ENCODE assay signal across 21 cellular contexts in the genomic region with DNA sequence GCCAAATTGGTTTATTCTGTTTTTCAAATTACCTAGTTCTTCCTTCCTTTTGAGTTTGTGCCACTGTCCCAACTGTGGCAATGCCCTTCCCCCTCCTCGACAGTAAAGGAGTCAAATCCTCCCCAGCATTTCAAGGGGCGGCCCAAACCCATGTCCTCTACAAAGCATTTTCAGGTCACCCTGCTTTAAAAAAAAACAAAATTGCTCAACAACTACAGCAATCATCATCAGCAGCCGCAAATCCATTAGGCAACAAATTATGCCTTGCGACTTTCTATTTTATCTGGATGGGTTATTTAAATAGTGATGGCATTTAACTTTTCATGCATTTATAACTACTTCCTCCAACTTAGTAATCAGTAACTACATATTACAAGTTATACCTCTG. TPM values are rescaled to one million over a fixed set of nuclear protein-coding genes. Genes with fewer than 3 reads are reported as not detected.
A peak's percentile ranks its signal among the peaks of the same experiment; 100 is the strongest.
DNase-seq lines count a peak whose midpoint lies in the region; ATAC-seq and TF ChIP-seq lines count a peak whose summit lies in the region.
"Had no signal": no experiment of that assay in that cellular context is flagged by ENCODE, and none has a peak within 500 bp of the region (broad histone marks: within the 10 kb centered on the region; RNA-seq: fewer than 3 reads in every experiment).

No MANE protein-coding gene starts in this region.

- intact Hi-C loops in natural killer cell (cut with micrococcal nuclease) = no loop called here

- H3K36me3 Mint-ChIP-seq in natural killer cell treated with Interleukin-12 subunit alpha and Interleukin-12 subunit beta and Interleukin-15 and Interleukin-18, amount 100 ng/mL, for 72 hours = no peaks in the 10 kb centered on the region
- H3K36me3 Mint-ChIP-seq in natural killer cell (no peaks in the 10 kb centered on the region), mesothelial cell of epicardium (no peaks in the 10 kb centered on the region)
- H3K36me3 Mint-ChIP-seq: immature natural killer cell, naive B cell had no signal

- no peak for DNase-seq in natural killer cell treated with Interleukin-12 subunit alpha and Interleukin-12 subunit beta and Interleukin-15 and Interleukin-18, amount 100 ng/mL, for 72 hours (ENCODE audit: low spot score)
- DNase-seq in natural killer cell (no peak), caudate nucleus (lab: John Stamatoyannopoulos, UW) (no peak), mesothelial cell of epicardium (ENCODE audit: low spot score in 2 of 2, unreplicated experiment in 2 of 2) (no peak), COLO829 (ENCODE audit: low spot score) (no peak)
- no peak for DNase-seq in activated CD4-positive, CD25-positive, alpha-beta regulatory T cell treated with anti-CD3 and anti-CD28 coated beads, Interleukin-2, amount 50 U/mL, for 72 hours
- no peak for DNase-seq in effector CD4-positive, alpha-beta T cell
- DNase-seq: activated gamma-delta T cell treated with Interleukin-2 at 50 U/mL for 16 hours; activated T-cell treated with anti-CD3 and anti-CD28 coated beads for 4 hours; amniotic stem cell; endodermal cell; immature natural killer cell; naive B cell; NCI-H146; NCI-H2171 treated with DMSO at 0.1 percent for 48 hours; NCI-H748 treated with DMSO at 0.1 percent for 48 hours; stimulated activated CD4-positive, alpha-beta T cell treated with anti-CD3 and anti-CD28 coated beads, Interleukin-2, amount 100 ng/mL, for 48 hours; stimulated activated naive CD8-positive, alpha-beta T cell treated with anti-CD3 and anti-CD28 coated beads, Interleukin-15, amount 100 ng/mL, for 72 hours had no signal

- peaks cover 0 to 5% of the 10 kb centered on the region in 2 donors for H3K4me1 Mint-ChIP-seq in natural killer cell treated with Interleukin-12 subunit alpha and Interleukin-12 subunit beta and Interleukin-15 and Interleukin-18, amount 100 ng/mL, for 72 hours (ENCODE audit: low read depth in 2 of 2)
- H3K4me1 Mint-ChIP-seq in natural killer cell (peaks cover 0 to 11% of the 10 kb centered on the region in 2 donors), mesothelial cell of epicardium (peaks cover 7% of the 10 kb centered on the region)
- H3K4me1 Mint-ChIP-seq: central memory CD8-positive, alpha-beta T cell; naive B cell; stimulated activated naive CD8-positive, alpha-beta T cell treated with anti-CD3 and anti-CD28 coated beads, Interleukin-15, amount 100 ng/mL, for 72 hours had no signal

- peak overlapping the region; percentile 87 for H3K27ac ChIP-seq in caudate nucleus (ENCODE audit: low read depth, low read length)

- no peak for ATAC-seq in natural killer cell treated with Interleukin-12 subunit alpha and Interleukin-12 subunit beta and Interleukin-15 and Interleukin-18, amount 100 ng/mL, for 72 hours
- ATAC-seq in natural killer cell = no peak
- no peak for ATAC-seq in HG03095 (IDR thresholded peaks at IDR 0.05; ENCODE audit: unreplicated experiment)
- ATAC-seq: stimulated activated naive CD8-positive, alpha-beta T cell treated with anti-CD3 and anti-CD28 coated beads, Interleukin-15, amount 100 ng/mL, for 72 hours had no signal

- H3K9me3 Mint-ChIP-seq in natural killer cell treated with Interleukin-12 subunit alpha and Interleukin-12 subunit beta and Interleukin-15 and Interleukin-18, amount 100 ng/mL, for 72 hours = no peaks in the 10 kb centered on the region
- no peaks in the 10 kb centered on the region for H3K9me3 Mint-ChIP-seq in natural killer cell
- H3K9me3 Mint-ChIP-seq in mesothelial cell of epicardium = no peaks in the 10 kb centered on the region
- H3K9me3 Mint-ChIP-seq: central memory CD8-positive, alpha-beta T cell; endodermal cell; immature natural killer cell; naive B cell; stimulated activated naive CD8-positive, alpha-beta T cell treated with anti-CD3 and anti-CD28 coated beads, Interleukin-15, amount 100 ng/mL, for 72 hours had no signal

- no peaks in the 10 kb centered on the region for H3K27me3 Mint-ChIP-seq in natural killer cell treated with Interleukin-12 subunit alpha and Interleukin-12 subunit beta and Interleukin-15 and Interleukin-18, amount 100 ng/mL, for 72 hours
- no peaks in the 10 kb centered on the region for H3K27me3 Mint-ChIP-seq in natural killer cell (ENCODE audit: low read depth in 2 of 2)
- H3K27me3 Mint-ChIP-seq in mesothelial cell of epicardium (ENCODE audit: low read depth) = no peaks in the 10 kb centered on the region
- H3K27me3 Mint-ChIP-seq: naive B cell had no signal

- H3K27ac Mint-ChIP-seq in natural killer cell treated with Interleukin-12 subunit alpha and Interleukin-12 subunit beta and Interleukin-15 and Interleukin-18, amount 100 ng/mL, for 72 hours = peak overlapping the region in 1 of 2 donors; percentile 5
- H3K27ac Mint-ChIP-seq in natural killer cell (no peak overlapping the region), mesothelial cell of epicardium (peak overlapping the region; percentile 3)
- H3K27ac Mint-ChIP-seq: endodermal cell; immature natural killer cell; stimulated activated naive CD8-positive, alpha-beta T cell treated with anti-CD3 and anti-CD28 coated beads, Interleukin-15, amount 100 ng/mL, for 72 hours had no signal

- TF ChIP-seq CTCF in natural killer cell (IDR thresholded peaks at IDR 0.05) = no peak
- TF ChIP-seq CTCF in mesothelial cell of epicardium (IDR thresholded peaks at IDR 0.05; ENCODE audit: unreplicated experiment) = no peak

- peak overlapping the region; percentile 40 for H3K4me3 Mint-ChIP-seq in natural killer cell treated with Interleukin-12 subunit alpha and Interleukin-12 subunit beta and Interleukin-15 and Interleukin-18, amount 100 ng/mL, for 72 hours
- H3K4me3 Mint-ChIP-seq in natural killer cell = no peak overlapping the region
- H3K4me3 Mint-ChIP-seq in mesothelial cell of epicardium = no peak overlapping the region
- H3K4me3 Mint-ChIP-seq: central memory CD8-positive, alpha-beta T cell; endodermal cell; immature natural killer cell; naive B cell; stimulated activated naive CD8-positive, alpha-beta T cell treated with anti-CD3 and anti-CD28 coated beads, Interleukin-15, amount 100 ng/mL, for 72 hours had no signal

RNA-seq across cellular contexts. Expression of gene PLD1, which starts 32.7 kb away (rescaled TPM):
- 1 to 10 TPM; 5.4 to 7.7 TPM for total RNA-seq in natural killer cell treated with Interleukin-12 subunit alpha and Interleukin-12 subunit beta and Interleukin-15 and Interleukin-18, amount 100 ng/mL, for 72 hours
- total RNA-seq in natural killer cell (10 to 100 TPM; 13.2 to 26.3 (median 17.1) TPM), mesothelial cell of epicardium (28.2 to 29.1 TPM (median 28.5 TPM) in 3 replicates)
- total RNA-seq: G401 had no signal
